34 cellular contexts compared by ENCODE assay signal in genomic region chr4:95300304-95300703, GRCh38.
"Had no signal": no experiment of that assay in that cellular context is flagged by ENCODE, and none has a peak within 500 bp of the region (broad histone marks: within the 10 kb centered on the region; RNA-seq: fewer than 3 reads in every experiment).

No MANE protein-coding gene starts in this region.

- FAIRE-seq: astrocyte, bronchial epithelial cell had no signal

- ATAC-seq: activated naive CD4-positive, alpha-beta T cell treated with anti-CD3 and anti-CD28 coated beads, Interleukin-2, amount 50 U/mL, for 72 hours; activated naive CD8-positive, alpha-beta T cell treated with anti-CD3 and anti-CD28 coated beads, Interleukin-2, amount 50 U/mL, for 24 hours; activated T-cell treated with anti-CD3 and anti-CD28 coated beads, Interleukin-2, amount 50 U/mL, for 4 hours; activated T-cell treated with anti-CD3 and anti-CD28 coated beads, Interleukin-2, amount 50 U/mL, for 72 hours; activated T-helper 17 cell treated with anti-CD3 and anti-CD28 coated beads, Interleukin-2, amount 50 U/mL, for 72 hours; body of pancreas had no signal

- H3K9me3 ChIP-seq: adrenal gland, ascending aorta, body of pancreas had no signal

- H3K36me3 ChIP-seq: brain microvascular endothelial cell, breast epithelium had no signal

- H3K4me1 ChIP-seq: adrenal gland, body of pancreas, breast epithelium had no signal

- DNase-seq: activated effector memory CD4-positive, alpha-beta T cell treated with anti-CD3 and anti-CD28 coated beads, Interleukin-2, amount 50 U/mL, for 16 hours; activated effector memory CD4-positive, alpha-beta T cell treated with Interleukin-2 at 50 U/mL for 16 hours; activated gamma-delta T cell; activated gamma-delta T cell treated with Interleukin-2 at 50 U/mL for 16 hours; activated naive CD4-positive, alpha-beta T cell; activated naive CD4-positive, alpha-beta T cell treated with anti-CD3 and anti-CD28 coated beads for 36 hours; activated naive CD4-positive, alpha-beta T cell treated with anti-CD3 and anti-CD28 coated beads, Interleukin-2, amount 10 ng/mL, durations not matched to agents 7 days and 5 days; activated naive CD4-positive, alpha-beta T cell treated with anti-CD3 and anti-CD28 coated beads, Interleukin-2, amount 50 U/mL, for 16 hours; activated naive CD4-positive, alpha-beta T cell treated with Interleukin-2 at 50 U/mL for 16 hours; activated naive CD8-positive, alpha-beta T cell treated with anti-CD3 and anti-CD28 coated beads for 36 hours; activated naive CD8-positive, alpha-beta T cell treated with anti-CD3 and anti-CD28 coated beads, Interleukin-2, amount 10 ng/mL, durations not matched to agents 7 days and 5 days; activated naive CD8-positive, alpha-beta T cell treated with anti-CD3 and anti-CD28 coated beads, Interleukin-2, amount 50 U/mL, for 24 hours; activated T-cell treated with anti-CD3 and anti-CD28 coated beads, Interleukin-2, amount 50 U/mL, for 1 hour; activated T-cell treated with anti-CD3 and anti-CD28 coated beads, Interleukin-2, amount 50 U/mL, for 24 hours; activated T-cell treated with anti-CD3 and anti-CD28 coated beads, Interleukin-2, amount 50 U/mL, for 4 hours; activated T-cell treated with anti-CD3 and anti-CD28 coated beads, Interleukin-2, amount 50 U/mL, for 48 hours; activated T-cell treated with anti-CD3 and anti-CD28 coated beads, Interleukin-2, amount 50 U/mL, for 72 hours; adrenal gland; amniotic stem cell; amygdala; anterior cingulate cortex; aorta; body of pancreas; brain microvascular endothelial cell; caudate nucleus; central memory CD4-positive, alpha-beta T cell; cerebellar nuclear complex had no signal

- H3K27me3 ChIP-seq: adrenal gland, ascending aorta, body of pancreas, brain microvascular endothelial cell, breast epithelium, cardiac muscle cell had no signal

- H3K27ac ChIP-seq: adrenal gland, ascending aorta, body of pancreas, brain microvascular endothelial cell, breast epithelium, cardiac muscle cell had no signal

- H3K4me3 ChIP-seq: adrenal gland, ascending aorta, body of pancreas, breast epithelium, cardiac muscle cell had no signal
